ENCODE assay signal across 11 cellular contexts in genomic region chr13:21686761-21687391, GRCh38.
A peak's percentile ranks its signal among the peaks of the same experiment; 100 is the strongest.
DNase-seq lines count a peak whose midpoint lies in the region; ATAC-seq and TF ChIP-seq lines count a peak whose summit lies in the region.
"Had no signal": no experiment of that assay in that cellular context is flagged by ENCODE, and none has a peak within 500 bp of the region (broad histone marks: within the 10 kb centered on the region; RNA-seq: fewer than 3 reads in every experiment).

No MANE protein-coding gene starts in this region.

- CTCF ChIA-PET in HEK293T (lab: Yijun Ruan, JAX), result no interaction called here

- DNase-seq in NCI-H146 (lab: John Stamatoyannopoulos, UW), result no peak
- DNase-seq in NCI-H1436 treated with DMSO at 0.1 percent for 48 hours (lab: John Stamatoyannopoulos, UW), result no peak
- DNase-seq in HEK293T (ENCODE audit: extremely low spot score), result no peak
- no peak for DNase-seq in NCI-H2107 treated with DMSO at 0.1 percent for 48 hours (lab: John Stamatoyannopoulos, UW; ENCODE audit: unreplicated experiment)
- DNase-seq: H7, NCI-H1105 treated with DMSO at 0.1 percent for 48 hours, posterior cingulate gyrus had no signal

- no peak overlapping the region for H3K9ac ChIP-seq in OCI-LY3 (ENCODE audit: low read length)

- no peaks in the 10 kb centered on the region for H3K79me2 ChIP-seq in OCI-LY3 (ENCODE audit: low read length)

- H3K36me3 ChIP-seq in OCI-LY3 (replicated peaks; ENCODE audit: low read depth, low read length), result no peaks in the 10 kb centered on the region

- H4K20me1 ChIP-seq in OCI-LY3 (ENCODE audit: insufficient read depth, low read length), result no peaks in the 10 kb centered on the region

- H3K27me3 ChIP-seq in OCI-LY3 (ENCODE audit: low read depth, low read length), result peaks cover 15% of the 10 kb centered on the region; the same call in 1 of the 2 replicates

- no peaks in the 10 kb centered on the region for H3K9me3 ChIP-seq in OCI-LY3 (ENCODE audit: insufficient read depth, low read length)

- H3K4me1 ChIP-seq in OCI-LY3 (ENCODE audit: low read length), result peaks cover 7% of the 10 kb centered on the region; the same call in 1 of the 2 replicates

- ATAC-seq in GM18502 (IDR thresholded peaks at IDR 0.05; ENCODE audit: poor library complexity, unreplicated experiment) (peak; percentile 97), GM19351 (IDR thresholded peaks at IDR 0.05; ENCODE audit: unreplicated experiment) (peak; percentile 99), HG02885 (IDR thresholded peaks at IDR 0.05; ENCODE audit: poor library complexity, unreplicated experiment) (peak; percentile 99)

- H3K4me3 ChIP-seq in OCI-LY3 (ENCODE audit: low read length), result no peak overlapping the region

- peak overlapping the region; percentile 27; the same call in 1 of the 2 replicates for H3K4me2 ChIP-seq in OCI-LY3 (ENCODE audit: low read length)

- TF ChIP-seq CTCF in OCI-LY3 (IDR thresholded peaks at IDR 0.05; ENCODE audit: low read depth, low read length), result no peak

- no peak overlapping the region for H3K27ac ChIP-seq in OCI-LY3 (ENCODE audit: low read length)

- POLR2A ChIA-PET in HEK293T (lab: Yijun Ruan, JAX), result no interaction called here

- no peak overlapping the region for H2AFZ ChIP-seq in OCI-LY3 (ENCODE audit: low read depth, low read length)

TF ChIP-seq in HEK293T, 16 proteins besides CTCF, POLR2A, EP300 and RAD21:
- no peak for TF ChIP-seq ELF4 (IDR thresholded peaks at IDR 0.05)
- TF ChIP-seq NFRKB (IDR thresholded peaks at IDR 0.05), result no peak
- no peak for TF ChIP-seq FOXA1 (IDR thresholded peaks at IDR 0.05)
- TF ChIP-seq L3MBTL2 (conservative IDR thresholded peaks at IDR 0.05), result no peak
- no peak for TF ChIP-seq PKNOX1 (IDR thresholded peaks at IDR 0.05)
- TF ChIP-seq SP1 (IDR thresholded peaks at IDR 0.05), result no peak
- no peak for TF ChIP-seq SUZ12 (IDR thresholded peaks at IDR 0.05)
- no peak for TF ChIP-seq FOXK2 (IDR thresholded peaks at IDR 0.05)
- no peak for TF ChIP-seq BHLHE40 (IDR thresholded peaks at IDR 0.05; ENCODE audit: borderline replicate concordance)
- no peak for TF ChIP-seq HDGF (IDR thresholded peaks at IDR 0.05; ENCODE audit: borderline replicate concordance)
- no peak for TF ChIP-seq ARNT (IDR thresholded peaks at IDR 0.05)
- TF ChIP-seq CTBP1 (IDR thresholded peaks at IDR 0.05; ENCODE audit: borderline replicate concordance), result no peak
TF ChIP-seq in HEK293T: peak in this region for 0.
